27 cellular contexts compared by ENCODE assay signal in genomic region chr1:79104617-79105016, GRCh38.
"Had no signal": no experiment of that assay in that cellular context is flagged by ENCODE, and none has a peak within 500 bp of the region (broad histone marks: within the 10 kb centered on the region; RNA-seq: fewer than 3 reads in every experiment).

No MANE protein-coding gene starts in this region.

- H3K36me3 ChIP-seq: colonic mucosa, esophagus muscularis mucosa, esophagus squamous epithelium, gastrocnemius medialis, gastroesophageal sphincter, heart left ventricle, heart right ventricle had no signal

- H3K4me3 ChIP-seq: colonic mucosa, coronary artery, dorsolateral prefrontal cortex, esophagus muscularis mucosa, esophagus squamous epithelium, gastrocnemius medialis, gastroesophageal sphincter, heart left ventricle, heart right ventricle, hepatocyte had no signal

- FAIRE-seq: colon, endometrium, endothelial cell of umbilical vein, frontal cortex had no signal

- H3K4me1 ChIP-seq: colonic mucosa, esophagus muscularis mucosa, esophagus squamous epithelium, foreskin keratinocyte, gastrocnemius medialis, gastroesophageal sphincter had no signal

- ATAC-seq: effector memory CD8-positive, alpha-beta T cell; esophagus mucosa; gastrocnemius medialis; gastroesophageal sphincter; heart left ventricle; heart right ventricle had no signal

- H3K27ac ChIP-seq: colonic mucosa, coronary artery, dorsolateral prefrontal cortex, esophagus muscularis mucosa, esophagus squamous epithelium, foreskin keratinocyte, gastrocnemius medialis, gastroesophageal sphincter, heart left ventricle, hepatocyte had no signal

- H3K4me2 ChIP-seq: hepatocyte had no signal

- H3K9me3 ChIP-seq: colonic mucosa, esophagus muscularis mucosa, esophagus squamous epithelium, gastrocnemius medialis, gastroesophageal sphincter had no signal

- DNase-seq: colonic mucosa; cortex of kidney; dermis blood vessel endothelial cell; dorsolateral prefrontal cortex; effector CD4-positive, alpha-beta T cell; effector CD8-positive, alpha-beta T cell; effector memory CD4-positive, alpha-beta T cell; effector memory CD8-positive, alpha-beta T cell; endodermal cell; erythroblast; esophagus squamous epithelium; foreskin keratinocyte; foreskin melanocyte; gastrocnemius medialis; glutamatergic neuron; head of caudate nucleus; heart left ventricle; heart right ventricle had no signal
